ENCODE assay signal across 8 cellular contexts in genomic region chr17:82457071-82457789, GRCh38. TPM values are rescaled to one million over a fixed set of nuclear protein-coding genes. Genes with fewer than 3 reads are reported as not detected.
DNase-seq lines count a peak whose midpoint lies in the region; ATAC-seq, FAIRE-seq and TF ChIP-seq lines count a peak whose summit lies in the region.

No MANE protein-coding gene starts in this region.

- H2BK5ac ChIP-seq in IMR-90 (ENCODE audit: low read depth, low read length, poor library complexity, severe bottlenecking), result peak overlapping the region; percentile 87

- no peaks in the 10 kb centered on the region for H3K9me3 Mint-ChIP-seq in astrocyte (ENCODE audit: unreplicated experiment)

- no peak for TF ChIP-seq RAD21 in IMR-90 (IDR thresholded peaks at IDR 0.05; ENCODE audit: low read length)
- no peak for TF ChIP-seq RAD21 in liver (IDR thresholded peaks at IDR 0.05)

- ATAC-seq in IMR-90 (ENCODE audit: low read depth), result no peak
- no peak for ATAC-seq in upper lobe of left lung (ENCODE audit: low FRiP score in 2 of 2)

- H3K4me3 ChIP-seq in ACC112 (ENCODE audit: low read depth, low read length) (peak overlapping the region; percentile 95), IMR-90 (ENCODE audit: insufficient read depth, low read depth, low read length) (no peak overlapping the region), astrocyte (ENCODE audit: insufficient read depth, low read depth, low read length) (peak overlapping the region; percentile 91), liver (ENCODE audit: low read depth in 1 of 3, low read length in 3 of 3) (peak overlapping the region in 2 of 3 donors; percentile 59 to 66), upper lobe of left lung (peak overlapping the region in 3 of 4 donors; percentile 78 to 99 (median 97))

- no TSS peak for BruUV-seq in IMR-90 (replicated peaks; lab: Mats Ljungman, UMichigan)

- peaks cover 8% of the 10 kb centered on the region; the same call in 1 of the 2 replicates for H3K9me1 ChIP-seq in IMR-90 (ENCODE audit: insufficient read depth, low read length)

- intact Hi-C loops in IMR-90 (cut with micrococcal nuclease), result loop anchor here (5.0 kb wide), 1 partner anchor 95 kb away; no protein-coding TSS in a partner anchor

- peak overlapping the region; percentile 40 for H4K5ac ChIP-seq in IMR-90 (ENCODE audit: low read depth, low read length)

- peak overlapping the region; percentile 87 for H3K27ac Mint-ChIP-seq in astrocyte (ENCODE audit: unreplicated experiment)

- H2BK120ac ChIP-seq in IMR-90 (ENCODE audit: low read depth, low read length), result peak overlapping the region; percentile 51; the same call in 1 of the 2 replicates

- H3K23ac ChIP-seq in IMR-90 (ENCODE audit: low read depth, low read length), result peak overlapping the region; percentile 1; the same call in 1 of the 2 replicates

- H2BK20ac ChIP-seq in IMR-90 (ENCODE audit: low read depth, low read length), result no peak overlapping the region; the same call in 1 of the 2 replicates

- H3K4me1 ChIP-seq in ACC112 (ENCODE audit: control insufficient read depth, insufficient read depth, low read length, unreplicated experiment) (peaks cover 9% of the 10 kb centered on the region), IMR-90 (ENCODE audit: control insufficient read depth, insufficient read depth, low read length) (peaks cover 3% of the 10 kb centered on the region), astrocyte (ENCODE audit: insufficient read depth, low read length) (peaks cover 12% of the 10 kb centered on the region), liver (ENCODE audit: control insufficient read depth in 4 of 4, insufficient read depth in 4 of 4, low read length in 3 of 4) (peaks cover 0 to 23% (median 13%) of the 10 kb centered on the region in 4 donors), upper lobe of left lung (peaks cover 30 to 42% (median 36%) of the 10 kb centered on the region in 4 donors)

- H3K4ac ChIP-seq in IMR-90 (ENCODE audit: low read depth, low read length), result peak overlapping the region; percentile 37

- H3K27me3 Mint-ChIP-seq in astrocyte (ENCODE audit: low read depth, unreplicated experiment), result no peaks in the 10 kb centered on the region

- dilution Hi-C loops in IMR-90 (cut with HindIII; ENCODE audit: low sequenced_read_pairs, unreplicated experiment), result no loop called here

- POLR2A ChIA-PET in IMR-90 (lab: Charles Lee; ENCODE audit: unreplicated experiment), result no interaction called here

- peak overlapping the region; percentile 87 for H2AK9ac ChIP-seq in IMR-90 (replicated peaks; ENCODE audit: low read depth, low read length, poor library complexity)

- H3K4me3 Mint-ChIP-seq in astrocyte (ENCODE audit: unreplicated experiment), result peak overlapping the region; percentile 83

- H3K18ac ChIP-seq in IMR-90 (ENCODE audit: low read depth, low read length), result no peak overlapping the region

- H3K79me2 ChIP-seq in ACC112 (ENCODE audit: control insufficient read depth, insufficient read depth, low read length, unreplicated experiment) (no peaks in the 10 kb centered on the region), astrocyte (ENCODE audit: insufficient read depth, low read length) (peaks cover 14% of the 10 kb centered on the region)

- H3K36me3 ChIP-seq in ACC112 (ENCODE audit: insufficient read depth, low read length) (no peaks in the 10 kb centered on the region), IMR-90 (ENCODE audit: control insufficient read depth, insufficient read depth, low read length) (peaks cover 16% of the 10 kb centered on the region), astrocyte (ENCODE audit: insufficient read depth, low read length) (peaks cover 7% of the 10 kb centered on the region), liver (ENCODE audit: control insufficient read depth in 4 of 4, insufficient read depth in 3 of 4, low read depth in 1 of 4, low read length in 3 of 4) (peaks cover 0 to 9% (median 1%) of the 10 kb centered on the region in 4 donors), upper lobe of left lung (peaks cover 0 to 24% (median 21%) of the 10 kb centered on the region in 4 donors)

- peak overlapping the region; percentile 2; the same call in 1 of the 3 replicates for H2BK15ac ChIP-seq in IMR-90 (ENCODE audit: low read depth, low read length)

- FAIRE-seq in astrocyte (lab: Jason Lieb, UNC), result no peak

- H3K9me3 ChIP-seq in IMR-90 (ENCODE audit: control insufficient read depth, insufficient read depth, low read length) (no peaks in the 10 kb centered on the region), astrocyte (ENCODE audit: insufficient read depth, low read depth, low read length) (no peaks in the 10 kb centered on the region), liver (ENCODE audit: control insufficient read depth in 4 of 4, low read length in 3 of 4) (no peaks in the 10 kb centered on the region), upper lobe of left lung (no peaks in the 10 kb centered on the region)

- TF ChIP-seq EP300 in upper lobe of left lung (IDR thresholded peaks at IDR 0.05), result no peak

- H3K27me3 ChIP-seq in ACC112 (ENCODE audit: insufficient read depth, low read length), result no peaks in the 10 kb centered on the region
- H3K27me3 ChIP-seq in IMR-90 (ENCODE audit: control insufficient read depth, insufficient read depth, low read length), result no peaks in the 10 kb centered on the region
- no peaks in the 10 kb centered on the region for H3K27me3 ChIP-seq in astrocyte (ENCODE audit: insufficient read depth, low read length)
- no peaks in the 10 kb centered on the region for H3K27me3 ChIP-seq in liver (ENCODE audit: control insufficient read depth in 4 of 4, insufficient read depth in 4 of 4, low read length in 3 of 4)
- H3K27me3 ChIP-seq in upper lobe of left lung, result no peaks in the 10 kb centered on the region

- peak overlapping the region; percentile 32; the same call in 1 of the 2 replicates for H3K14ac ChIP-seq in IMR-90 (replicated peaks; ENCODE audit: low read depth, low read length)

- peaks cover 13 to 33% of the 10 kb centered on the region in 2 experiments for H3K79me1 ChIP-seq in IMR-90 (ENCODE audit: low read depth in 1 of 2, low read length in 2 of 2)

- peak overlapping the region; percentile 80 for H3K4me2 ChIP-seq in IMR-90 (ENCODE audit: low read depth, low read length)
- peak overlapping the region; percentile 90 for H3K4me2 ChIP-seq in astrocyte (ENCODE audit: low read length)

- in situ Hi-C loops in IMR-90 (cut with MboI; ENCODE audit: low sequenced_read_pairs), result no loop called here

- H2AK5ac ChIP-seq in IMR-90 (ENCODE audit: low read depth, low read length), result peak overlapping the region; percentile 82

- peak overlapping the region; percentile 40 for H2AFZ ChIP-seq in ACC112 (ENCODE audit: low read length, unreplicated experiment)
- peak overlapping the region; percentile 15 for H2AFZ ChIP-seq in IMR-90 (replicated peaks; ENCODE audit: low read length, poor library complexity)
- H2AFZ ChIP-seq in astrocyte (ENCODE audit: low read depth, low read length), result no peak overlapping the region

- TF ChIP-seq POLR2A in IMR-90 (IDR thresholded peaks at IDR 0.05; ENCODE audit: low read depth, low read length) (no peak), upper lobe of left lung (IDR thresholded peaks at IDR 0.05) (no peak)

- 100% methylated on average over 3 of the region's 9 CpGs; no CpG with 5 or more reads in 1 of the 2 experiments for WGBS in IMR-90 (ENCODE audit: extremely low coverage in 2 of 2, insufficient read length in 1 of 2), 2 experiments
- WGBS in liver, result 40% methylated on average over 9 of the region's 9 CpGs
- 42 to 62% methylated on average over 9 of the region's 9 CpGs for WGBS in upper lobe of left lung, 2 donors

- peaks cover 9% of the 10 kb centered on the region for H3K4me1 Mint-ChIP-seq in astrocyte (ENCODE audit: low read depth, unreplicated experiment)

- peak overlapping the region; percentile 14 to 78 for H4K8ac ChIP-seq in IMR-90 (ENCODE audit: low read depth in 2 of 2, low read length in 2 of 2)

- H4K91ac ChIP-seq in IMR-90 (ENCODE audit: insufficient read depth, low read depth, low read length), result peak overlapping the region; percentile 54

- H3K27ac ChIP-seq in ACC112 (ENCODE audit: low read depth, low read length) (peak overlapping the region; percentile 97), IMR-90 (ENCODE audit: insufficient read depth, low read length) (peak overlapping the region; percentile 86; the same call in 1 of the 2 replicates), astrocyte (ENCODE audit: low read depth, low read length) (peak overlapping the region; percentile 97), liver (ENCODE audit: low read depth in 1 of 2, low read length in 2 of 2) (peak overlapping the region; percentile 99), upper lobe of left lung (peak overlapping the region; percentile 100)

- CTCF ChIA-PET in IMR-90 (lab: Yijun Ruan, JAX), result no interaction called here

- H4K20me1 ChIP-seq in IMR-90 (ENCODE audit: insufficient read depth, low read length), result peaks cover 8% of the 10 kb centered on the region
- H4K20me1 ChIP-seq in astrocyte (ENCODE audit: insufficient read depth, low read length), result peaks cover 10% of the 10 kb centered on the region

- DNase-seq in IMR-90 (no peak), astrocyte (ENCODE audit: low read depth) (no peak), upper lobe of left lung (peak in 1 of 2 donors; percentile 67), HuH-7 (ENCODE audit: low spot score) (no peak), amniotic stem cell (lab: John Stamatoyannopoulos, UW) (no peak), DMS153 (lab: John Stamatoyannopoulos, UW) (no peak)

- H3K9ac ChIP-seq in IMR-90 (ENCODE audit: low read depth, low read length) (no peak overlapping the region), astrocyte (ENCODE audit: low read length) (peak overlapping the region; percentile 93), liver (ENCODE audit: low read depth in 1 of 2, low read length in 2 of 2) (peak overlapping the region; percentile 89 to 91)

- TF ChIP-seq CTCF in IMR-90 (conservative IDR thresholded peaks at IDR 0.05; ENCODE audit: low read depth, low read length), result no peak
- TF ChIP-seq CTCF in astrocyte (IDR thresholded peaks at IDR 0.05; ENCODE audit: insufficient read depth, low read depth, low read length), result no peak
- no peak for TF ChIP-seq CTCF in liver (IDR thresholded peaks at IDR 0.05; ENCODE audit: low read depth, low read length, missing input control)
- no peak for TF ChIP-seq CTCF in upper lobe of left lung (IDR thresholded peaks at IDR 0.05)

- no peak overlapping the region; the same call in 1 of the 2 replicates for H3K56ac ChIP-seq in IMR-90 (ENCODE audit: extremely low read depth, insufficient read depth, low read length)

- H3K36me3 Mint-ChIP-seq in astrocyte (ENCODE audit: low read depth, unreplicated experiment), result peaks cover 6% of the 10 kb centered on the region

RNA-seq across cellular contexts. Expression of gene NARF, which starts 1.3 kb away (rescaled TPM):
- total RNA-seq in IMR-90 (2012; rRNA removed) (70.8 and 83.7 TPM in 2 replicates), astrocyte (62.8 and 64.4 TPM in 2 replicates), liver (10 to 100 TPM; 24.8 to 87.5 TPM), upper lobe of left lung (10 to 100 TPM; 28.9 to 77.8 (median 62.6) TPM)
- polyA plus RNA-seq in IMR-90 (2012; rRNA removed) (88.8 and 94.8 TPM in 2 replicates), liver (10 to 100 TPM; 19.8 to 27.6 TPM)
- polyA plus RNA-seq in IMR-90 (2012; cell fraction: cytosol; rRNA removed), result 72.3 and 101 TPM in 2 replicates
- 89.0 and 135 TPM in 2 replicates for polyA plus RNA-seq in IMR-90 (2012; cell fraction: nucleus; rRNA removed; ENCODE audit: low replicate concordance)

RNA-seq across cellular contexts. Expression of gene CYBC1, which starts 6.7 kb away (rescaled TPM):
- total RNA-seq in IMR-90 (2012; rRNA removed) (61.1 and 75.1 TPM in 2 replicates), astrocyte (67.3 and 68.1 TPM in 2 replicates), liver (10 to 100 TPM; 25.9 to 44.0 TPM), upper lobe of left lung (100 to 1,000 TPM in 3 of 6 donors, 10 to 100 TPM in 3; 74.9 to 193 (median 108) TPM)
- polyA plus RNA-seq in IMR-90 (2012; rRNA removed) (76.7 and 89.0 TPM in 2 replicates), liver (10 to 100 TPM; 23.2 to 45.6 TPM)
- 84.4 and 115 TPM in 2 replicates for polyA plus RNA-seq in IMR-90 (2012; cell fraction: cytosol; rRNA removed)
- polyA plus RNA-seq in IMR-90 (2012; cell fraction: nucleus; rRNA removed; ENCODE audit: low replicate concordance), result 201 and 366 TPM in 2 replicates

RNA-seq across cellular contexts. Expression of gene OGFOD3, which starts 38.8 kb away (rescaled TPM):
- total RNA-seq in IMR-90 (2012; rRNA removed), result 24.4 and 25.3 TPM in 2 replicates
- polyA plus RNA-seq in IMR-90 (2012; rRNA removed), result 33.4 and 34.5 TPM in 2 replicates
- 31.1 and 43.7 TPM in 2 replicates for polyA plus RNA-seq in IMR-90 (2012; cell fraction: cytosol; rRNA removed)
- 18.5 and 32.9 TPM in 2 replicates for polyA plus RNA-seq in IMR-90 (2012; cell fraction: nucleus; rRNA removed; ENCODE audit: low replicate concordance)
- total RNA-seq in astrocyte, result 20.9 and 21.3 TPM in 2 replicates
- total RNA-seq in liver, result 10 to 100 TPM; 16.1 to 23.2 TPM
- polyA plus RNA-seq in liver, result 10 to 100 TPM; 15.0 to 20.9 TPM
- total RNA-seq in upper lobe of left lung, result 10 to 100 TPM; 20.0 to 76.9 (median 38.2) TPM

RNA-seq across cellular contexts. Expression of gene HEXD, which starts 39.1 kb away (rescaled TPM):
- total RNA-seq in IMR-90 (2012; rRNA removed) (3.8 and 4.2 TPM in 2 replicates), astrocyte (11.1 and 15.0 TPM in 2 replicates), liver (10 to 100 TPM in 1 of 2 donors, 1 to 10 TPM in 1; 9.7 to 19.9 TPM), upper lobe of left lung (100 to 1,000 TPM in 2 of 6 donors, 10 to 100 TPM in 4; 33.7 to 250 (median 43.4) TPM)
- polyA plus RNA-seq in IMR-90 (2012; rRNA removed) (9.2 and 9.5 TPM in 2 replicates), liver (10 to 100 TPM in 1 of 2 donors, 1 to 10 TPM in 1; 5.6 to 14.7 TPM)
- 5.6 and 10.0 TPM in 2 replicates for polyA plus RNA-seq in IMR-90 (2012; cell fraction: cytosol; rRNA removed)
- polyA plus RNA-seq in IMR-90 (2012; cell fraction: nucleus; rRNA removed; ENCODE audit: low replicate concordance), result 76.9 and 127 TPM in 2 replicates
